Comparison of ENCODE assay signal across 8 cellular contexts in the genomic region with DNA sequence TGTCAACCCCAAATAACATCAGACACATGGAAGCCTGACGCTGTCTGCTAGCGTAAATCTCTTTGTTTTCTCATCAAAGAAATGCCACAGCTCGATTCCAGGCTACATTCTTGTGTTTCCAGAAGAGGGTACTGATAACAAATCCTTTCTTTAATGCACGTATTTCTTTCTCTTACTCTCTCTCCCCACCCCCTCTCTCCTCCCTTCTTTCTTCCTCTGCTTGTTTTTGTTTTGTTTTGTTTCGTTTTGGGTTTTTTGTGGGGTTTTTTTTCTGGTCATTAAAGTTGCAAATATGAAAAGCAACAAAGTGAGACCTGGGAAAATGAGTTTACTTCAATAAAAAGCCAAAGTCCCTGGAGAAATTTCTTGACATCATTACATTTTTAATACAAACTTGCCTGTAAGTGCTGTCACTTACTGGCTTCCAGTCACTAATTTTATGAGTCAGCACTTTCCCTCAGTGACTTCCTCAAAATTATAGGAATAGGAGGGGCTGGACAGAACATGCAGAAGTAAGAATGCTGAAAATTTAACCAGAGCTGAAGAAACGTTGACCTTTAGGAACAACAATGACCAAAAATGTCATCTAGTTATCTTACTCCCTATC.
DNase-seq lines count a peak whose midpoint lies in the region; ATAC-seq and TF ChIP-seq lines count a peak whose summit lies in the region.

No MANE protein-coding gene starts in this region.

- H3K27ac ChIP-seq in CD8-positive, alpha-beta memory T cell (ENCODE audit: low read depth, low read length) = no peak overlapping the region

- H3K36me3 Mint-ChIP-seq in CD8-positive, alpha-beta memory T cell = no peaks in the 10 kb centered on the region
- no peaks in the 10 kb centered on the region for H3K36me3 Mint-ChIP-seq in activated naive CD8-positive, alpha-beta T cell treated with anti-CD3 and anti-CD28 coated beads, Interleukin-2, amount 50 U/mL, for 24 hours (ENCODE audit: low read depth)

- H3K4me3 Mint-ChIP-seq in CD8-positive, alpha-beta memory T cell = peak overlapping the region in 6 of 7 donors; percentile 2 to 64 (median 46)
- H3K4me3 Mint-ChIP-seq in activated naive CD8-positive, alpha-beta T cell treated with anti-CD3 and anti-CD28 coated beads, Interleukin-2, amount 50 U/mL, for 24 hours = peak overlapping the region; percentile 39

- CTCF ChIA-PET in CD8-positive, alpha-beta memory T cell (lab: Charles Lee) = interaction anchor here (0.6 to 1.0 kb wide), 4 partner anchors 47 to 120 kb away, joined by 3 to 4 read pairs (median 3); no protein-coding TSS in a partner anchor

- ATAC-seq in GM19438 (IDR thresholded peaks at IDR 0.05; ENCODE audit: low read depth, unreplicated experiment) (peak; percentile 75), HG03439 (IDR thresholded peaks at IDR 0.05; ENCODE audit: unreplicated experiment) (no peak)
- ATAC-seq in activated naive CD8-positive, alpha-beta T cell treated with anti-CD3 and anti-CD28 coated beads, Interleukin-2, amount 50 U/mL, for 24 hours = no peak
- peak; percentile 24 for ATAC-seq in stimulated activated naive CD8-positive, alpha-beta T cell treated with anti-CD3 and anti-CD28 coated beads, Interleukin-15, Interleukin-2, amounts not matched to agents 100 U/mL and 50 U/mL, for 24 hours

- TF ChIP-seq CTCF in NB4 (IDR thresholded peaks at IDR 0.05; ENCODE audit: low read depth, low read length) = peak; percentile 11

- H3K4me3 ChIP-seq in CD8-positive, alpha-beta memory T cell (ENCODE audit: low read length) = no peak overlapping the region
- peak overlapping the region; percentile 46 for H3K4me3 ChIP-seq in NB4 (ENCODE audit: low read depth, low read length)

- peaks cover 22 to 28% (median 24%) of the 10 kb centered on the region in 3 donors for H3K4me1 Mint-ChIP-seq in CD8-positive, alpha-beta memory T cell
- H3K4me1 Mint-ChIP-seq in activated naive CD8-positive, alpha-beta T cell treated with anti-CD3 and anti-CD28 coated beads, Interleukin-2, amount 50 U/mL, for 24 hours = peaks cover 45% of the 10 kb centered on the region

- H3K27ac Mint-ChIP-seq in CD8-positive, alpha-beta memory T cell = peak overlapping the region in 3 of 8 donors; percentile 56 to 74 (median 59)
- no peak overlapping the region for H3K27ac Mint-ChIP-seq in activated naive CD8-positive, alpha-beta T cell treated with anti-CD3 and anti-CD28 coated beads, Interleukin-2, amount 50 U/mL, for 24 hours

- H3K36me3 ChIP-seq in CD8-positive, alpha-beta memory T cell (ENCODE audit: insufficient read depth, low read length) = no peaks in the 10 kb centered on the region

- H3K9me3 ChIP-seq in CD8-positive, alpha-beta memory T cell (ENCODE audit: low read length) = no peaks in the 10 kb centered on the region

- no peak for TF ChIP-seq POLR2A in NB4 (IDR thresholded peaks at IDR 0.05; ENCODE audit: extremely low read depth, insufficient read length)

- DNase-seq in CD8-positive, alpha-beta memory T cell = peak in 2 of 5 donors; percentile 23 to 33
- DNase-seq in NB4 (ENCODE audit: low read depth) (peak; percentile 84), iPS-NIHi7 (ENCODE audit: extremely low spot score) (peak; percentile 26), SW 1271 (lab: John Stamatoyannopoulos, UW) (no peak)
- DNase-seq in activated naive CD8-positive, alpha-beta T cell treated with anti-CD3 and anti-CD28 coated beads, Interleukin-2, amount 50 U/mL, for 24 hours = no peak
- DNase-seq in stimulated activated naive CD8-positive, alpha-beta T cell treated with anti-CD3 and anti-CD28 coated beads, Interleukin-15, Interleukin-2, amounts not matched to agents 100 U/mL and 50 U/mL, for 24 hours = no peak

- POLR2A ChIA-PET in CD8-positive, alpha-beta memory T cell (lab: Charles Lee) = interaction anchor here (1.0 kb wide), 1 partner anchor 120 kb away, joined by 7 read pairs; no protein-coding TSS in a partner anchor

- H3K9me3 Mint-ChIP-seq in CD8-positive, alpha-beta memory T cell = no peaks in the 10 kb centered on the region
- no peaks in the 10 kb centered on the region for H3K9me3 Mint-ChIP-seq in activated naive CD8-positive, alpha-beta T cell treated with anti-CD3 and anti-CD28 coated beads, Interleukin-2, amount 50 U/mL, for 24 hours

- H3K27me3 ChIP-seq in CD8-positive, alpha-beta memory T cell (ENCODE audit: insufficient read depth, low read length, poor library complexity, severe bottlenecking) = peaks cover 4% of the 10 kb centered on the region

- H3K4me1 ChIP-seq in CD8-positive, alpha-beta memory T cell (ENCODE audit: insufficient read depth, low read length) = peaks cover 17% of the 10 kb centered on the region

- peaks cover 5 to 27% of the 10 kb centered on the region in 2 donors for H3K27me3 Mint-ChIP-seq in CD8-positive, alpha-beta memory T cell
- peaks cover 18% of the 10 kb centered on the region for H3K27me3 Mint-ChIP-seq in activated naive CD8-positive, alpha-beta T cell treated with anti-CD3 and anti-CD28 coated beads, Interleukin-2, amount 50 U/mL, for 24 hours

Comparison
In these comparisons a context has a peak if more than half of its experiments do, and no peak if none do; other contexts are left out.
1. DNase-seq: peak in NB4 (single experiment) and iPS-NIHi7 (single experiment); none in activated naive CD8-positive, alpha-beta T cell treated with anti-CD3 and anti-CD28 coated beads, Interleukin-2, amount 50 U/mL, for 24 hours (single experiment), stimulated activated naive CD8-positive, alpha-beta T cell treated with anti-CD3 and anti-CD28 coated beads, Interleukin-15, Interleukin-2, amounts not matched to agents 100 U/mL and 50 U/mL, for 24 hours (single experiment) and SW 1271 (0 of 2).
2. ATAC-seq: peak in GM19438 (single experiment) and stimulated activated naive CD8-positive, alpha-beta T cell treated with anti-CD3 and anti-CD28 coated beads, Interleukin-15, Interleukin-2, amounts not matched to agents 100 U/mL and 50 U/mL, for 24 hours (single experiment); none in activated naive CD8-positive, alpha-beta T cell treated with anti-CD3 and anti-CD28 coated beads, Interleukin-2, amount 50 U/mL, for 24 hours (single experiment) and HG03439 (single experiment).